8 cellular contexts compared by ENCODE assay signal in the genomic region with DNA sequence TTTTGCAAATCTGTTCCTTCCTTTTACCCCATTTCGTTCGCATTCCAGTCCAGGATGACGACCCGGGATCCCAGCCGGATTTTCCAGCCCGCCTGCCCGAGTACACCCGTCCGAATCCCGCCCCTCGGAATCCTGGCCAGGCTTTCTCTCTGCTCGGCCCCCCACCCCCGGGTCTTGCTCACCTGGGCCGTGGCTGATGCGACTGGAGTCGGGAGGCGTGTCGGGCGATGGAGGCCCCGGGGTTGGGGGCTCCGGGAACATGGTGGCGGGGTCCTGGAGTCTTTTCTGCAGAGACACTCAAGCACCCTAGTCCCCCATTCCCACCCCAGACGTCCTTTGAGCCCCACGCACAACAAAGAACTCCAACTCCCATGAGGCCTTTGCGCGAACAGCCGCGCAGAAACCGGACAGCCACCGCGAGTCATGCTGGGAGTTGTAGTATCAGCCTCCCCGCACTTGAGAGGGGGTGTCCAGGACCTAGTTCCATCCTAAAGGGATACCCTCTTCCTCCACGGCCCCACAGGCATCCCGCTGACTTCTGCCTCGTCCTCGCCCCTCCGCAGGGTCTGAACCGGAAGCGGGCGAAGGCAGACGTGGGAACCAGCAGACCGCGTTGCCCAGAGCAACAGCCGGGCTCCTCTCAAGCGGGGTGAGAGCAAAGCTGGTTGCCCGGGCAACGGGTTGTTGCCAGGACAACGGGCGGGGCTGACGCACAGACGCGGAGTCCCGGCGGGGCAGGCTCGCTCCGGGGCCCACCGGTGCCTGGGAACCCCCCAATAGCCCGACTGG. TPM values are rescaled to one million over a fixed set of nuclear protein-coding genes. Genes with fewer than 3 reads are reported as not detected.
DNase-seq lines count a peak whose midpoint lies in the region; ATAC-seq and TF ChIP-seq lines count a peak whose summit lies in the region.

No MANE protein-coding gene starts in this region.

- no peak for TF ChIP-seq CTCF in SU-DHL-6 (IDR thresholded peaks at IDR 0.05; ENCODE audit: insufficient read depth, low read length, poor library complexity, severe bottlenecking)
- TF ChIP-seq CTCF in left ventricle myocardium inferior (IDR thresholded peaks at IDR 0.05; ENCODE audit: borderline replicate concordance) = no peak
- TF ChIP-seq CTCF in retinal pigment epithelial cell (conservative IDR thresholded peaks at IDR 0.05; ENCODE audit: low read depth, low read length) = no peak

- no peak overlapping the region for H2AFZ ChIP-seq in SU-DHL-6 (ENCODE audit: low read depth, low read length, severe bottlenecking)

- intact Hi-C loops in left ventricle myocardium inferior (cut with micrococcal nuclease) = no loop called here

- no peak for ATAC-seq in GM18870 (IDR thresholded peaks at IDR 0.05; ENCODE audit: unreplicated experiment)

- no peaks in the 10 kb centered on the region for H3F3A ChIP-seq in SU-DHL-6 (ENCODE audit: insufficient read depth)

- H3K9me3 ChIP-seq in HAP-1 (no peaks in the 10 kb centered on the region), SU-DHL-6 (ENCODE audit: insufficient read depth, low read length) (no peaks in the 10 kb centered on the region), left ventricle myocardium inferior (replicated peaks) (no peaks in the 10 kb centered on the region)

- peaks cover 49% of the 10 kb centered on the region for H3K27me3 ChIP-seq in HAP-1 (ENCODE audit: low read depth)
- H3K27me3 ChIP-seq in SU-DHL-6 (ENCODE audit: low read length) = no peaks in the 10 kb centered on the region; the same call in 1 of the 2 replicates
- peaks cover 100% of the 10 kb centered on the region for H3K27me3 ChIP-seq in left ventricle myocardium inferior (ENCODE audit: low read depth)

- DNase-seq in DMS79 treated with DMSO at 0.1 percent for 48 hours (lab: John Stamatoyannopoulos, UW) (peak; percentile 90), HAP-1 (ENCODE audit: low spot score in 2 of 2) (peak; percentile 52 to 87), NCI-H1092 treated with DMSO at 0.1 percent for 48 hours (lab: John Stamatoyannopoulos, UW) (peak; percentile 79), left ventricle myocardium inferior (peak; percentile 46), retinal pigment epithelial cell (ENCODE audit: low read depth) (no peak)
- peak; percentile 69 for DNase-seq in activated naive CD8-positive, alpha-beta T cell treated with anti-CD3 and anti-CD28 coated beads, Interleukin-2, amount 50 U/mL, for 16 hours (ENCODE audit: low read depth, low spot score)

- in situ Hi-C loops in HAP-1 (cut with MboI; ENCODE audit: low sequenced_read_pairs) = no loop called here

- H3K9me2 ChIP-seq in SU-DHL-6 (replicated peaks; ENCODE audit: insufficient read depth, low read length) = no peaks in the 10 kb centered on the region

- H4K20me1 ChIP-seq in SU-DHL-6 (ENCODE audit: low read depth, low read length) = no peaks in the 10 kb centered on the region

- H3K27ac ChIP-seq in SU-DHL-6 (ENCODE audit: low read depth, low read length) (no peak overlapping the region), left ventricle myocardium inferior (replicated peaks) (no peak overlapping the region)

- no peak overlapping the region for H3K9ac ChIP-seq in SU-DHL-6 (ENCODE audit: low read length)

- H3K4me1 ChIP-seq in HAP-1 (peaks cover 9% of the 10 kb centered on the region), left ventricle myocardium inferior (peaks cover 21% of the 10 kb centered on the region)

- peak overlapping the region; percentile 11 for H3K4me3 ChIP-seq in HAP-1
- H3K4me3 ChIP-seq in SU-DHL-6 (ENCODE audit: insufficient read depth, low read length, poor library complexity, severe bottlenecking) = peak overlapping the region; percentile 44
- H3K4me3 ChIP-seq in left ventricle myocardium inferior = peak overlapping the region; percentile 57
- H3K4me3 ChIP-seq in retinal pigment epithelial cell (ENCODE audit: low read length) = peak overlapping the region; percentile 52

- H3K4me2 ChIP-seq in SU-DHL-6 (ENCODE audit: low read depth, low read length, poor library complexity, severe bottlenecking) = peak overlapping the region; percentile 67

- no peaks in the 10 kb centered on the region for H3K79me2 ChIP-seq in SU-DHL-6 (ENCODE audit: insufficient read depth, low read length)

- H3K36me3 ChIP-seq in HAP-1 (replicated peaks) = no peaks in the 10 kb centered on the region
- H3K36me3 ChIP-seq in SU-DHL-6 (ENCODE audit: low read length) = no peaks in the 10 kb centered on the region
- H3K36me3 ChIP-seq in left ventricle myocardium inferior = no peaks in the 10 kb centered on the region

RNA-seq across cellular contexts. Expression of a gene that starts 1.1 kb away (rescaled TPM):
- not detected for total RNA-seq in left ventricle myocardium inferior

RNA-seq across cellular contexts. Expression of a gene that starts 12.6 kb away (rescaled TPM):
- 1.8 TPM for total RNA-seq in left ventricle myocardium inferior

RNA-seq across cellular contexts. Expression of a gene that starts 21.4 kb away (rescaled TPM):
- total RNA-seq in left ventricle myocardium inferior = 7,701 TPM

RNA-seq across cellular contexts. Expression of a gene that starts 30.0 kb away (rescaled TPM):
- total RNA-seq in left ventricle myocardium inferior = 140 TPM

RNA-seq across cellular contexts. Expression of a gene that starts 30.3 kb away (rescaled TPM):
- total RNA-seq in left ventricle myocardium inferior = 1.1 TPM
